In genomic region chr3:196419386-196419785, GRCh38 we compare ENCODE assay signal across 34 cellular contexts.
"Had no signal": no experiment of that assay in that cellular context is flagged by ENCODE, and none has a peak within 500 bp of the region (broad histone marks: within the 10 kb centered on the region; RNA-seq: fewer than 3 reads in every experiment).

No MANE protein-coding gene starts in this region.

- H3K27me3 ChIP-seq: brain microvascular endothelial cell, heart right ventricle, left lung, ovary, stomach, thyroid gland, upper lobe of right lung had no signal

- H3K36me3 ChIP-seq: brain microvascular endothelial cell, heart right ventricle, left lung, ovary, stomach, thyroid gland, upper lobe of right lung, WERI-Rb-1 had no signal

- FAIRE-seq: astrocyte, endothelial cell of umbilical vein, small intestine had no signal

- H3K4me3 Mint-ChIP-seq: activated CD4-positive, alpha-beta memory T cell treated with anti-CD3 and anti-CD28 coated beads, Interleukin-2, amount 10 ng/mL, durations not matched to agents 7 days and 5 days; activated CD4-positive, alpha-beta T cell treated with anti-CD3 and anti-CD28 coated beads, Interleukin-2, amount 10 ng/mL, durations not matched to agents 24 days and 14 days; nephron; stimulated activated memory B cell treated with anti-CD40 and anti-IgM and Interleukin-4, amounts not matched to agents 10 μg/mL and 1 μg/mL and 100 μg/mL, for 72 hours; T-helper 17 cell had no signal

- H3K27ac Mint-ChIP-seq: activated CD4-positive, alpha-beta memory T cell treated with anti-CD3 and anti-CD28 coated beads, Interleukin-2, amount 10 ng/mL, durations not matched to agents 7 days and 5 days; activated CD4-positive, alpha-beta T cell treated with anti-CD3 and anti-CD28 coated beads, Interleukin-2, amount 10 ng/mL, durations not matched to agents 24 days and 14 days; activated T-helper 2 cell treated with anti-CD3 and anti-CD28 coated beads, Interferon-gamma antibody, Interleukin-2, Interleukin-4, amounts not matched to agents 10 μg/mL and 5 μg/mL and 100 μg/mL, durations not matched to agents 14 hours and 24 hours and 36 hours; nephron; progenitor cell of endocrine pancreas; stimulated activated memory B cell treated with anti-CD40 and anti-IgM and Interleukin-4, amounts not matched to agents 10 μg/mL and 1 μg/mL and 100 μg/mL, for 72 hours; T-helper 17 cell had no signal

- H3K27ac ChIP-seq: brain microvascular endothelial cell, left lung, ovary, stomach, thyroid gland, upper lobe of right lung, WERI-Rb-1 had no signal

- H3K9me3 ChIP-seq: heart right ventricle, left lung, ovary, stomach, thyroid gland, upper lobe of right lung had no signal

- H3K4me3 ChIP-seq: heart right ventricle, left lung, lung, ovary, stomach, thyroid gland, upper lobe of right lung had no signal

- DNase-seq: activated CD4-positive, alpha-beta memory T cell treated with anti-CD3 and anti-CD28 coated beads, Interleukin-2, amount 10 ng/mL, durations not matched to agents 7 days and 5 days; activated CD4-positive, alpha-beta T cell treated with anti-CD3 and anti-CD28 coated beads, Interleukin-2, amount 10 ng/mL, durations not matched to agents 24 days and 14 days; activated naive CD4-positive, alpha-beta T cell; activated T-cell treated with anti-CD3 and anti-CD28 coated beads, Interleukin-2, amount 50 U/mL, for 48 hours; amniotic stem cell; brain microvascular endothelial cell; caudate nucleus; cortex of kidney; foreskin fibroblast; heart right ventricle; kidney glomerular epithelial cell; left lung; mesendoderm; ovary; retina; small intestine; stimulated activated CD4-positive, alpha-beta T cell treated with anti-CD3 and anti-CD28 coated beads, Interleukin-4, amount 100 ng/mL, for 4 hours; stimulated activated CD8-positive, alpha-beta memory T cell treated with anti-CD3 and anti-CD28 coated beads, Interleukin-4, amount 100 ng/mL, for 48 hours; stomach; T-helper 17 cell; T1000; thyroid gland; upper lobe of right lung; WERI-Rb-1 had no signal

- ATAC-seq: activated CD4-positive, CD25-positive, alpha-beta regulatory T cell treated with anti-CD3 and anti-CD28 coated beads, Interleukin-2, amount 50 U/mL, for 24 hours; esophagus mucosa; heart right ventricle; left lung; sciatic nerve; stimulated activated memory B cell treated with anti-CD40 and anti-IgM and Interleukin-4, amounts not matched to agents 10 μg/mL and 1 μg/mL and 100 μg/mL, for 72 hours; T-helper 17 cell; upper lobe of right lung had no signal

- H3K9me3 Mint-ChIP-seq: activated CD4-positive, alpha-beta memory T cell treated with anti-CD3 and anti-CD28 coated beads, Interleukin-2, amount 10 ng/mL, durations not matched to agents 7 days and 5 days; activated CD4-positive, alpha-beta T cell treated with anti-CD3 and anti-CD28 coated beads, Interleukin-2, amount 10 ng/mL, durations not matched to agents 24 days and 14 days; activated T-helper 2 cell treated with anti-CD3 and anti-CD28 coated beads, Interferon-gamma antibody, Interleukin-2, Interleukin-4, amounts not matched to agents 10 μg/mL and 5 μg/mL and 100 μg/mL, durations not matched to agents 14 hours and 24 hours and 36 hours; stimulated activated memory B cell treated with anti-CD40 and anti-IgM and Interleukin-4, amounts not matched to agents 10 μg/mL and 1 μg/mL and 100 μg/mL, for 72 hours had no signal

- H3K27me3 Mint-ChIP-seq: activated CD4-positive, alpha-beta memory T cell treated with anti-CD3 and anti-CD28 coated beads, Interleukin-2, amount 10 ng/mL, durations not matched to agents 7 days and 5 days; activated CD4-positive, alpha-beta T cell treated with anti-CD3 and anti-CD28 coated beads, Interleukin-2, amount 10 ng/mL, durations not matched to agents 24 days and 14 days; progenitor cell of endocrine pancreas; stimulated activated memory B cell treated with anti-CD40 and anti-IgM and Interleukin-4, amounts not matched to agents 10 μg/mL and 1 μg/mL and 100 μg/mL, for 72 hours; T-helper 17 cell had no signal
